1 cellular context compared by ENCODE assay signal in genomic region chr18:48629730-48630324, GRCh38.
A peak's percentile ranks its signal among the peaks of the same experiment; 100 is the strongest.
TF ChIP-seq lines count a peak whose summit lies in the region.

No MANE protein-coding gene starts in this region.

TF ChIP-seq in HepG2, 621 proteins besides CTCF, POLR2A, EP300 and RAD21 (continued from another document):
- TF ChIP-seq, protein P1, sequence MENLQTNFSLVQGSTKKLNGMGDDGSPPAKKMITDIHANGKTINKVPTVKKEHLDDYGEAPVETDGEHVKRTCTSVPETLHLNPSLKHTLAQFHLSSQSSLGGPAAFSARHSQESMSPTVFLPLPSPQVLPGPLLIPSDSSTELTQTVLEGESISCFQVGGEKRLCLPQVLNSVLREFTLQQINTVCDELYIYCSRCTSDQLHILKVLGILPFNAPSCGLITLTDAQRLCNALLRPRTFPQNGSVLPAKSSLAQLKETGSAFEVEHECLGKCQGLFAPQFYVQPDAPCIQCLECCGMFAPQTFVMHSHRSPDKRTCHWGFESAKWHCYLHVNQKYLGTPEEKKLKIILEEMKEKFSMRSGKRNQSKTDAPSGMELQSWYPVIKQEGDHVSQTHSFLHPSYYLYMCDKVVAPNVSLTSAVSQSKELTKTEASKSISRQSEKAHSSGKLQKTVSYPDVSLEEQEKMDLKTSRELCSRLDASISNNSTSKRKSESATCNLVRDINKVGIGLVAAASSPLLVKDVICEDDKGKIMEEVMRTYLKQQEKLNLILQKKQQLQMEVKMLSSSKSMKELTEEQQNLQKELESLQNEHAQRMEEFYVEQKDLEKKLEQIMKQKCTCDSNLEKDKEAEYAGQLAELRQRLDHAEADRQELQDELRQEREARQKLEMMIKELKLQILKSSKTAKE (CRISPR knock-in tag; IDR thresholded peaks at IDR 0.05; ENCODE audit: borderline replicate concordance) = no peak
- no peak for TF ChIP-seq ZNF776 (CRISPR knock-in tag; IDR thresholded peaks at IDR 0.05)
- no peak for TF ChIP-seq HNRNPH1 (optimal IDR thresholded peaks at IDR 0.05; ENCODE audit: low read depth, low read length)
- no peak for TF ChIP-seq ZNF556 (CRISPR knock-in tag; IDR thresholded peaks at IDR 0.05; ENCODE audit: borderline replicate concordance)
- TF ChIP-seq FOXA1 (IDR thresholded peaks at IDR 0.05) = no peak
- TF ChIP-seq FOXA1 (CRISPR knock-in tag; IDR thresholded peaks at IDR 0.05) = 0 out of 2 replicates have a peak, but pooled peaks have one; percentile 17
- no peak for TF ChIP-seq BCLAF1 (IDR thresholded peaks at IDR 0.05)
- TF ChIP-seq ETV5 (CRISPR knock-in tag; IDR thresholded peaks at IDR 0.05; ENCODE audit: borderline replicate concordance) = no peak
- no peak for TF ChIP-seq PHF8 (CRISPR knock-in tag; IDR thresholded peaks at IDR 0.05)
- TF ChIP-seq, protein P2, sequence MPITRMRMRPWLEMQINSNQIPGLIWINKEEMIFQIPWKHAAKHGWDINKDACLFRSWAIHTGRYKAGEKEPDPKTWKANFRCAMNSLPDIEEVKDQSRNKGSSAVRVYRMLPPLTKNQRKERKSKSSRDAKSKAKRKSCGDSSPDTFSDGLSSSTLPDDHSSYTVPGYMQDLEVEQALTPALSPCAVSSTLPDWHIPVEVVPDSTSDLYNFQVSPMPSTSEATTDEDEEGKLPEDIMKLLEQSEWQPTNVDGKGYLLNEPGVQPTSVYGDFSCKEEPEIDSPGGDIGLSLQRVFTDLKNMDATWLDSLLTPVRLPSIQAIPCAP (CRISPR knock-in tag; IDR thresholded peaks at IDR 0.05; ENCODE audit: low read depth) = no peak
- no peak for TF ChIP-seq ZNF546 (CRISPR knock-in tag; conservative IDR thresholded peaks at IDR 0.05)
- no peak for TF ChIP-seq FOXM1 (CRISPR knock-in tag; IDR thresholded peaks at IDR 0.05)
- TF ChIP-seq POLR2AphosphoS2 (IDR thresholded peaks at IDR 0.05; ENCODE audit: low read depth, low read length) = no peak
- TF ChIP-seq ZBTB20 (CRISPR knock-in tag; IDR thresholded peaks at IDR 0.05; ENCODE audit: borderline replicate concordance, low read depth) = no peak
- no peak for TF ChIP-seq RBAK (CRISPR knock-in tag; IDR thresholded peaks at IDR 0.05)
- no peak for TF ChIP-seq FLYWCH1 (CRISPR knock-in tag; IDR thresholded peaks at IDR 0.05)
- TF ChIP-seq RAD51 (IDR thresholded peaks at IDR 0.05; ENCODE audit: borderline replicate concordance) = no peak
TF ChIP-seq in HepG2: peak in this region for 35.
